ENCODE assay signal across 11 cellular contexts in genomic region chr15:75649045-75649761, GRCh38. TPM values are rescaled to one million over a fixed set of nuclear protein-coding genes. Genes with fewer than 3 reads are reported as not detected.
A peak's percentile ranks its signal among the peaks of the same experiment; 100 is the strongest.
DNase-seq lines count a peak whose midpoint lies in the region; ATAC-seq and TF ChIP-seq lines count a peak whose summit lies in the region.
"Had no signal": no experiment of that assay in that cellular context is flagged by ENCODE, and none has a peak within 500 bp of the region (broad histone marks: within the 10 kb centered on the region; RNA-seq: fewer than 3 reads in every experiment).

No MANE protein-coding gene starts in this region.

- ATAC-seq in HG02798 (IDR thresholded peaks at IDR 0.05; ENCODE audit: poor library complexity, unreplicated experiment) (no peak), GM19023 (IDR thresholded peaks at IDR 0.05; ENCODE audit: unreplicated experiment) (no peak), GM21717 (IDR thresholded peaks at IDR 0.05; ENCODE audit: unreplicated experiment) (no peak)
- ATAC-seq: mucosa of descending colon had no signal

- H3K4me1 ChIP-seq in SJSA1 (replicated peaks) (peaks cover 44% of the 10 kb centered on the region), esophagus (ENCODE audit: control insufficient read depth in 2 of 2, insufficient read depth in 2 of 2, low read length in 1 of 2) (peaks cover 19 to 55% of the 10 kb centered on the region in 2 donors), neuron (ENCODE audit: insufficient read depth, low read length) (peaks cover 56% of the 10 kb centered on the region)

- no peaks in the 10 kb centered on the region for H3K9me3 ChIP-seq in SJSA1 (replicated peaks)
- no peaks in the 10 kb centered on the region for H3K9me3 ChIP-seq in esophagus (ENCODE audit: control insufficient read depth in 2 of 2, insufficient read depth in 1 of 2, low read depth in 1 of 2, low read length in 1 of 2)
- no peaks in the 10 kb centered on the region for H3K9me3 ChIP-seq in neuron (ENCODE audit: low read length)
- H3K9me3 ChIP-seq: mucosa of descending colon had no signal

- DNase-seq in SJSA1 (ENCODE audit: low read depth in 1 of 2, low spot score in 2 of 2) (no peak), AG08395 (ENCODE audit: low spot score) (no peak)
- DNase-seq: GDM1, NCI-H187 had no signal

- no peak for TF ChIP-seq CTCF in C4-2B (conservative IDR thresholded peaks at IDR 0.05)

- H3K27me3 ChIP-seq in SJSA1 (replicated peaks) (no peaks in the 10 kb centered on the region), esophagus (ENCODE audit: control insufficient read depth in 1 of 2, insufficient read depth in 2 of 2, low read length in 2 of 2) (no peaks in the 10 kb centered on the region), neuron (ENCODE audit: insufficient read depth, low read length) (no peaks in the 10 kb centered on the region)

- peak overlapping the region; percentile 88 for H3K4me3 ChIP-seq in SJSA1
- peak overlapping the region; percentile 64 to 86 for H3K4me3 ChIP-seq in esophagus (ENCODE audit: low read depth in 1 of 2, low read length in 2 of 2)
- peak overlapping the region; percentile 93 for H3K4me3 ChIP-seq in neuron (ENCODE audit: low read length)

- H3K27ac ChIP-seq in C4-2B, result peak overlapping the region; percentile 89; the same call in 1 of the 2 replicates
- H3K27ac ChIP-seq in SJSA1, result 0 out of 2 replicates have a peak overlapping the region, but pooled peaks have one; percentile 49
- peak overlapping the region; percentile 93 to 95 for H3K27ac ChIP-seq in esophagus (ENCODE audit: low read depth in 2 of 2, low read length in 1 of 2)

- H3K36me3 ChIP-seq in SJSA1 (peaks cover 46% of the 10 kb centered on the region), esophagus (ENCODE audit: control insufficient read depth in 2 of 2, insufficient read depth in 2 of 2, low read length in 1 of 2) (peaks cover 0 to 18% of the 10 kb centered on the region in 2 donors), neuron (ENCODE audit: insufficient read depth, low read length) (peaks cover 20% of the 10 kb centered on the region)

- H2AFZ ChIP-seq in neuron (ENCODE audit: low read depth, low read length), result no peak overlapping the region

- 69% methylated on average over 19 of the region's 19 CpGs for WGBS in esophagus, 2 donors

RNA-seq across cellular contexts. Expression of gene SNX33, which starts 1.5 kb away (rescaled TPM):
- 4.8 and 6.1 TPM in 2 replicates for total RNA-seq in SJSA1 (2014; rRNA removed; shearing (Covaris generic))
- 10 to 100 TPM; 24.0 to 43.4 TPM for polyA plus RNA-seq in esophagus

RNA-seq across cellular contexts. Expression of gene IMP3, which starts 9.2 kb away (rescaled TPM):
- total RNA-seq in SJSA1 (2014; rRNA removed; shearing (Covaris generic)), result 85.3 and 101 TPM in 2 replicates
- polyA plus RNA-seq in esophagus, result 10 to 100 TPM; 59.4 to 91.1 TPM

RNA-seq across cellular contexts. Expression of gene SNUPN, which starts 23.7 kb away (rescaled TPM):
- 26.0 and 31.7 TPM in 2 replicates for total RNA-seq in SJSA1 (2014; rRNA removed; shearing (Covaris generic))
- polyA plus RNA-seq in esophagus, result 10 to 100 TPM in 1 of 2 donors, 1 to 10 TPM in 1; 9.6 to 11.1 TPM
